ENCODE assay signal across 1 cellular context in genomic region chrX:275476-275966, GRCh38.
TF ChIP-seq lines count a peak whose summit lies in the region.

No MANE protein-coding gene starts in this region.

TF ChIP-seq in HepG2, 621 proteins besides CTCF, POLR2A, EP300 and RAD21 (continued from another document and continues in another):
- TF ChIP-seq GMEB1 (CRISPR knock-in tag; IDR thresholded peaks at IDR 0.05; ENCODE audit: borderline replicate concordance): no peak
- no peak for TF ChIP-seq MXD4 (CRISPR knock-in tag; IDR thresholded peaks at IDR 0.05)
- no peak for TF ChIP-seq ZNF841 (CRISPR knock-in tag; IDR thresholded peaks at IDR 0.05; ENCODE audit: borderline replicate concordance)
- no peak; the same call in 1 of the 2 replicates for TF ChIP-seq NRL (CRISPR knock-in tag; IDR thresholded peaks at IDR 0.05; ENCODE audit: borderline replicate concordance)
- TF ChIP-seq ZFP37 (CRISPR knock-in tag; IDR thresholded peaks at IDR 0.05; ENCODE audit: borderline replicate concordance): no peak
- no peak for TF ChIP-seq MYPOP (CRISPR knock-in tag; IDR thresholded peaks at IDR 0.05)
- TF ChIP-seq EZH2 (conservative IDR thresholded peaks at IDR 0.05; ENCODE audit: low read depth, low read length): no peak
- TF ChIP-seq ZNF550 (CRISPR knock-in tag; IDR thresholded peaks at IDR 0.05; ENCODE audit: borderline replicate concordance): no peak
- TF ChIP-seq ZNF562 (CRISPR knock-in tag; IDR thresholded peaks at IDR 0.05; ENCODE audit: borderline replicate concordance): no peak
- TF ChIP-seq XRCC5 (optimal IDR thresholded peaks at IDR 0.05; ENCODE audit: low read length): peak; percentile 34
- no peak for TF ChIP-seq RBM22 (optimal IDR thresholded peaks at IDR 0.05; ENCODE audit: low read length)
- no peak; the same call in 1 of the 2 replicates for TF ChIP-seq HOXA3 (CRISPR knock-in tag; IDR thresholded peaks at IDR 0.05)
- no peak for TF ChIP-seq HNRNPH1 (optimal IDR thresholded peaks at IDR 0.05; ENCODE audit: low read depth, low read length)
- TF ChIP-seq NFAT5 (CRISPR knock-in tag; IDR thresholded peaks at IDR 0.05): no peak; the same call in 1 of the 2 replicates
- TF ChIP-seq GLI4 (CRISPR knock-in tag; IDR thresholded peaks at IDR 0.05; ENCODE audit: borderline replicate concordance): peak; percentile 72; the same call in 1 of the 2 replicates
- TF ChIP-seq KDM3A (CRISPR knock-in tag; IDR thresholded peaks at IDR 0.05; ENCODE audit: low read depth): no peak
- 0 out of 2 replicates have a peak, but pooled peaks have one; percentile 10 for TF ChIP-seq ZNF589 (CRISPR knock-in tag; conservative IDR thresholded peaks at IDR 0.05)
- TF ChIP-seq ETV5 (CRISPR knock-in tag; IDR thresholded peaks at IDR 0.05; ENCODE audit: borderline replicate concordance): peak; percentile 37
- TF ChIP-seq MIXL1 (CRISPR knock-in tag; IDR thresholded peaks at IDR 0.05): no peak
- TF ChIP-seq ZSCAN21 (CRISPR knock-in tag; IDR thresholded peaks at IDR 0.05; ENCODE audit: borderline replicate concordance): 0 out of 2 replicates have a peak, but pooled peaks have one; percentile 7
- no peak for TF ChIP-seq NPAS2 (CRISPR knock-in tag; IDR thresholded peaks at IDR 0.05; ENCODE audit: borderline replicate concordance)
- no peak for TF ChIP-seq PRDM15 (CRISPR knock-in tag; IDR thresholded peaks at IDR 0.05)
- TF ChIP-seq ZNF580 (CRISPR knock-in tag; IDR thresholded peaks at IDR 0.05; ENCODE audit: borderline replicate concordance, low read depth): no peak
- TF ChIP-seq FOXP4 (CRISPR knock-in tag; IDR thresholded peaks at IDR 0.05): no peak
- TF ChIP-seq ZBTB10 (CRISPR knock-in tag; IDR thresholded peaks at IDR 0.05; ENCODE audit: borderline replicate concordance): peak; percentile 43; the same call in 1 of the 2 replicates
- TF ChIP-seq MEIS1 (CRISPR knock-in tag; IDR thresholded peaks at IDR 0.05; ENCODE audit: borderline replicate concordance): no peak
- no peak for TF ChIP-seq HCFC1 (IDR thresholded peaks at IDR 0.05; ENCODE audit: low read depth, low read length)
- 0 out of 2 replicates have a peak, but pooled peaks have one; percentile 28 for TF ChIP-seq LBX2 (CRISPR knock-in tag; IDR thresholded peaks at IDR 0.05; ENCODE audit: borderline replicate concordance)
- TF ChIP-seq JUND (CRISPR knock-in tag; IDR thresholded peaks at IDR 0.05): no peak
- peak; percentile 5; the same call in 1 of the 2 replicates for TF ChIP-seq ZNF317 (CRISPR knock-in tag; IDR thresholded peaks at IDR 0.05)
- no peak for TF ChIP-seq TOE1 (CRISPR knock-in tag; IDR thresholded peaks at IDR 0.05)
- TF ChIP-seq ZNF503 (CRISPR knock-in tag; IDR thresholded peaks at IDR 0.05): 0 out of 2 replicates have a peak, but pooled peaks have one; percentile 7
